In genomic region chr20:890671-891070, GRCh38 we compare ENCODE assay signal across 19 cellular contexts. TPM values are rescaled to one million over a fixed set of nuclear protein-coding genes. Genes with fewer than 3 reads are reported as not detected.
"Had no signal": no experiment of that assay in that cellular context is flagged by ENCODE, and none has a peak within 500 bp of the region (broad histone marks: within the 10 kb centered on the region; RNA-seq: fewer than 3 reads in every experiment).

No MANE protein-coding gene starts in this region.

- H3K27ac ChIP-seq: psoas muscle, right lobe of liver, transverse colon had no signal

- H3K4me1 ChIP-seq: right lobe of liver had no signal

- ATAC-seq: activated CD8-positive, alpha-beta T cell treated with anti-CD3 and anti-CD28 coated beads for 36 hours; left lobe of liver; SK-N-SH treated with all-trans-retinoic acid at 6 μM for 48 hours; T-cell had no signal

- H3K9me3 Mint-ChIP-seq: activated CD8-positive, alpha-beta T cell treated with anti-CD3 and anti-CD28 coated beads for 36 hours; activated naive CD4-positive, alpha-beta T cell treated with anti-CD3 and anti-CD28 coated beads for 36 hours; activated T-cell treated with anti-CD3 and anti-CD28 coated beads, Interleukin-2, amount 50 U/mL, for 24 hours; nephron; T-cell had no signal

- DNase-seq: activated CD4-positive, alpha-beta T cell treated with anti-CD3 and anti-CD28 coated beads for 48 hours; activated CD4-positive, CD25-positive, alpha-beta regulatory T cell; activated CD8-positive, alpha-beta T cell treated with anti-CD3 and anti-CD28 coated beads for 36 hours; activated naive CD4-positive, alpha-beta T cell treated with anti-CD3 and anti-CD28 coated beads for 36 hours; activated T-cell treated with anti-CD3 and anti-CD28 coated beads, Interleukin-2, amount 50 U/mL, for 24 hours; dermis blood vessel endothelial cell; effector memory CD4-positive, alpha-beta T cell; esophagus squamous epithelium; stimulated activated naive CD4-positive, alpha-beta T cell; T-cell; T-helper 9 cell; transverse colon had no signal

- H3K4me1 Mint-ChIP-seq: T-cell had no signal

- H3K9me3 ChIP-seq: esophagus squamous epithelium, psoas muscle, right lobe of liver, transverse colon had no signal

- H3K4me3 Mint-ChIP-seq: activated CD8-positive, alpha-beta T cell treated with anti-CD3 and anti-CD28 coated beads for 36 hours; activated naive CD4-positive, alpha-beta T cell treated with anti-CD3 and anti-CD28 coated beads for 36 hours; activated T-cell treated with anti-CD3 and anti-CD28 coated beads, Interleukin-2, amount 50 U/mL, for 24 hours; nephron; T-cell had no signal

- H3K4me3 ChIP-seq: esophagus squamous epithelium, lung, psoas muscle, right lobe of liver, transverse colon had no signal

- H3K36me3 ChIP-seq: esophagus squamous epithelium, right lobe of liver, transverse colon had no signal

- H3K36me3 Mint-ChIP-seq: T-cell had no signal

- H3K27ac Mint-ChIP-seq: activated CD8-positive, alpha-beta T cell treated with anti-CD3 and anti-CD28 coated beads for 36 hours; activated naive CD4-positive, alpha-beta T cell treated with anti-CD3 and anti-CD28 coated beads for 36 hours; activated T-cell treated with anti-CD3 and anti-CD28 coated beads, Interleukin-2, amount 50 U/mL, for 24 hours; T-cell had no signal

- H3K27me3 ChIP-seq: right lobe of liver had no signal

RNA-seq across cellular contexts. Expression of gene ANGPT4, which starts 25.5 kb away (rescaled TPM):
- total RNA-seq: activated CD8-positive, alpha-beta T cell treated with anti-CD3 and anti-CD28 coated beads for 36 hours; activated naive CD4-positive, alpha-beta T cell treated with anti-CD3 and anti-CD28 coated beads for 36 hours; dermis blood vessel endothelial cell; endothelial cell of umbilical vein; T-cell had no signal
- polyA plus RNA-seq: endothelial cell of umbilical vein had no signal
